In genomic region chr4:48481581-48481980, GRCh38 we compare ENCODE assay signal across 1 cellular context.
TF ChIP-seq lines count a peak whose summit lies in the region.

No MANE protein-coding gene starts in this region.

TF ChIP-seq in K562, 482 proteins besides CTCF, POLR2A, EP300 and RAD21 (continued from another document and continues in another):
- TF ChIP-seq ZNF395 (CRISPR knock-in tag; IDR thresholded peaks at IDR 0.05) (peak; percentile 71; the same call in 1 of the 2 replicates), RUNX1 (IDR thresholded peaks at IDR 0.05; ENCODE audit: low read depth) (no peak), TAF9B (IDR thresholded peaks at IDR 0.05; ENCODE audit: partially characterized antibody) (no peak), CXXC5 (CRISPR knock-in tag; IDR thresholded peaks at IDR 0.05) (no peak), BRF2 (IDR thresholded peaks at IDR 0.05; ENCODE audit: borderline replicate concordance, insufficient read depth, insufficient read length) (no peak), DDX20 (tag; IDR thresholded peaks at IDR 0.05; ENCODE audit: low read depth) (no peak), ARID1B (IDR thresholded peaks at IDR 0.05) (peak; percentile 83), SPI1 (IDR thresholded peaks at IDR 0.05; ENCODE audit: borderline replicate concordance, low read depth, low read length) (no peak), CBX8 (IDR thresholded peaks at IDR 0.05; ENCODE audit: borderline replicate concordance, extremely low read depth, low read depth, low read length, poor library complexity, severe bottlenecking) (no peak), SP1 (CRISPR knock-in tag; IDR thresholded peaks at IDR 0.05) (no peak), LCOR (CRISPR knock-in tag; IDR thresholded peaks at IDR 0.05) (no peak), SMARCE1 (IDR thresholded peaks at IDR 0.05) (peak; percentile 82), ATF1 (CRISPR knock-in tag; IDR thresholded peaks at IDR 0.05) (no peak), ATF1 (tag; IDR thresholded peaks at IDR 0.05) (no peak), RBM22 (IDR thresholded peaks at IDR 0.05; ENCODE audit: low read depth, low read length, poor library complexity, severe bottlenecking) (no peak), POLR2AphosphoS5 (IDR thresholded peaks at IDR 0.05; ENCODE audit: control insufficient read depth, insufficient read depth, low read depth, low read length) (peak; percentile 32; the same call in 1 of the 2 replicates), KDM4B (IDR thresholded peaks at IDR 0.05; ENCODE audit: borderline replicate concordance in 2 of 2, low read depth in 1 of 2) (no peak), NFIC (IDR thresholded peaks at IDR 0.05) (peak; percentile 44), RBM34 (IDR thresholded peaks at IDR 0.05; ENCODE audit: borderline replicate concordance, insufficient read depth, low read length) (no peak), NELFE (IDR thresholded peaks at IDR 0.05; ENCODE audit: insufficient read depth, insufficient read length) (no peak), POLR2H (tag; IDR thresholded peaks at IDR 0.05; ENCODE audit: low read depth) (no peak), SMAD3 (CRISPR knock-in tag; conservative IDR thresholded peaks at IDR 0.05) (no peak), FOXA3 (CRISPR knock-in tag; conservative IDR thresholded peaks at IDR 0.05 in 1 of 2, IDR thresholded peaks at IDR 0.05 in 1 of 2) (no peak), HDAC8 (tag; IDR thresholded peaks at IDR 0.05) (no peak), ARHGAP35 (IDR thresholded peaks at IDR 0.05; ENCODE audit: partially characterized antibody) (no peak), FOXJ3 (CRISPR knock-in tag; IDR thresholded peaks at IDR 0.05) (no peak), MCM7 (IDR thresholded peaks at IDR 0.05) (no peak), ZNF561 (CRISPR knock-in tag; conservative IDR thresholded peaks at IDR 0.05) (no peak), XRCC5 (IDR thresholded peaks at IDR 0.05; ENCODE audit: low read depth, low read length) (no peak), ETV6 (IDR thresholded peaks at IDR 0.05; ENCODE audit: borderline replicate concordance in 1 of 2, low read depth in 2 of 2, low read length in 1 of 2) (peak in 1 of 2 experiments; percentile 22; a peak in 1 of 4 replicates), ETV6 (CRISPR knock-in tag; IDR thresholded peaks at IDR 0.05; ENCODE audit: borderline replicate concordance) (no peak), ATF7 (IDR thresholded peaks at IDR 0.05) (0 out of 2 replicates have a peak, but pooled peaks have one; percentile 21), CBX5 (IDR thresholded peaks at IDR 0.05; ENCODE audit: borderline replicate concordance, low read depth) (no peak), TAL1 (IDR thresholded peaks at IDR 0.05) (peak; percentile 48; the same call in 1 of the 2 replicates), TAF15 (IDR thresholded peaks at IDR 0.05; ENCODE audit: low read depth, low read length) (no peak), HDAC3 (IDR thresholded peaks at IDR 0.05; ENCODE audit: borderline replicate concordance, partially characterized antibody) (no peak), SNIP1 (IDR thresholded peaks at IDR 0.05; ENCODE audit: low read depth) (no peak), SMAD2 (IDR thresholded peaks at IDR 0.05; ENCODE audit: low read depth, low read length) (no peak), IRF2 (CRISPR knock-in tag; IDR thresholded peaks at IDR 0.05) (no peak), SMAD4 (CRISPR knock-in tag; conservative IDR thresholded peaks at IDR 0.05) (no peak), NCOA2 (IDR thresholded peaks at IDR 0.05; ENCODE audit: partially characterized antibody in 2 of 2) (no peak), NFE2L1 (tag; IDR thresholded peaks at IDR 0.05; ENCODE audit: borderline replicate concordance, low read depth) (no peak), BMI1 (IDR thresholded peaks at IDR 0.05; ENCODE audit: low read length) (no peak), FOXM1 (IDR thresholded peaks at IDR 0.05; ENCODE audit: low read depth) (peak; percentile 34; the same call in 1 of the 2 replicates), FOXM1 (CRISPR knock-in tag; IDR thresholded peaks at IDR 0.05; ENCODE audit: low read depth) (no peak), POU5F1 (IDR thresholded peaks at IDR 0.05; ENCODE audit: borderline replicate concordance, low read depth, low read length, partially characterized antibody) (no peak), ZNF217 (CRISPR knock-in tag; IDR thresholded peaks at IDR 0.05) (no peak), ZEB2 (IDR thresholded peaks at IDR 0.05) (peak; percentile 76; the same call in 1 of the 2 replicates), SAFB (IDR thresholded peaks at IDR 0.05; ENCODE audit: borderline replicate concordance, low read depth, low read length) (no peak), PURB (CRISPR knock-in tag; IDR thresholded peaks at IDR 0.05; ENCODE audit: low read depth) (no peak), HSF4 (CRISPR knock-in tag; IDR thresholded peaks at IDR 0.05; ENCODE audit: borderline replicate concordance) (no peak), ZNF324 (CRISPR knock-in tag; IDR thresholded peaks at IDR 0.05) (no peak), HLTF (IDR thresholded peaks at IDR 0.05) (no peak), NFRKB (IDR thresholded peaks at IDR 0.05; ENCODE audit: low read depth) (no peak), MECOM (CRISPR knock-in tag; IDR thresholded peaks at IDR 0.05) (peak; percentile 98), PHB2 (IDR thresholded peaks at IDR 0.05; ENCODE audit: low read depth) (no peak), MYNN (IDR thresholded peaks at IDR 0.05) (peak; percentile 79), MYNN (CRISPR knock-in tag; IDR thresholded peaks at IDR 0.05) (no peak), OTX1 (CRISPR knock-in tag; IDR thresholded peaks at IDR 0.05) (no peak), ZNF174 (CRISPR knock-in tag; IDR thresholded peaks at IDR 0.05) (no peak), MYBL2 (IDR thresholded peaks at IDR 0.05; ENCODE audit: low read depth) (no peak), MYBL2 (CRISPR knock-in tag; IDR thresholded peaks at IDR 0.05; ENCODE audit: borderline replicate concordance) (no peak), ZNF696 (CRISPR knock-in tag; conservative IDR thresholded peaks at IDR 0.05) (no peak), STAT5A (IDR thresholded peaks at IDR 0.05; ENCODE audit: borderline replicate concordance, low read length) (no peak), U2AF2 (optimal IDR thresholded peaks at IDR 0.05; ENCODE audit: low read depth, low read length) (no peak), KLF1 (tag; IDR thresholded peaks at IDR 0.05) (no peak), ZFP30 (CRISPR knock-in tag; IDR thresholded peaks at IDR 0.05; ENCODE audit: borderline replicate concordance) (no peak), POLR3A (IDR thresholded peaks at IDR 0.05; ENCODE audit: borderline replicate concordance, extremely low read depth, insufficient read depth, insufficient read length) (no peak), RB1 (IDR thresholded peaks at IDR 0.05; ENCODE audit: low read depth) (no peak), DPF2 (IDR thresholded peaks at IDR 0.05) (peak; percentile 86), ZNF79 (CRISPR knock-in tag; IDR thresholded peaks at IDR 0.05; ENCODE audit: low read depth) (no peak), CREB5 (CRISPR knock-in tag; IDR thresholded peaks at IDR 0.05) (no peak), HNRNPH1 (optimal IDR thresholded peaks at IDR 0.05; ENCODE audit: low read depth, low read length) (no peak)
- TF ChIP-seq, protein P1, sequence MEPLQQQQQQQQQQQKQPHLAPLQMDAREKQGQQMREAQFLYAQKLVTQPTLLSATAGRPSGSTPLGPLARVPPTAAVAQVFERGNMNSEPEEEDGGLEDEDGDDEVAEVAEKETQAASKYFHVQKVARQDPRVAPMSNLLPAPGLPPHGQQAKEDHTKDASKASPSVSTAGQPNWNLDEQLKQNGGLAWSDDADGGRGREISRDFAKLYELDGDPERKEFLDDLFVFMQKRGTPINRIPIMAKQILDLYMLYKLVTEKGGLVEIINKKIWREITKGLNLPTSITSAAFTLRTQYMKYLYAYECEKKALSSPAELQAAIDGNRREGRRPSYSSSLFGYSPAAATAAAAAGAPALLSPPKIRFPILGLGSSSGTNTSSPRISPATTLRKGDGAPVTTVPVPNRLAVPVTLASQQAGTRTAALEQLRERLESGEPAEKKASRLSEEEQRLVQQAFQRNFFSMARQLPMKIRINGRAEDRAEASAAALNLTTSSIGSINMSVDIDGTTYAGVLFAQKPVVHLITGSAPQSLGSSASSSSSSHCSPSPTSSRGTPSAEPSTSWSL (CRISPR knock-in tag; IDR thresholded peaks at IDR 0.05; ENCODE audit: borderline replicate concordance), result no peak
- TF ChIP-seq, protein P2, sequence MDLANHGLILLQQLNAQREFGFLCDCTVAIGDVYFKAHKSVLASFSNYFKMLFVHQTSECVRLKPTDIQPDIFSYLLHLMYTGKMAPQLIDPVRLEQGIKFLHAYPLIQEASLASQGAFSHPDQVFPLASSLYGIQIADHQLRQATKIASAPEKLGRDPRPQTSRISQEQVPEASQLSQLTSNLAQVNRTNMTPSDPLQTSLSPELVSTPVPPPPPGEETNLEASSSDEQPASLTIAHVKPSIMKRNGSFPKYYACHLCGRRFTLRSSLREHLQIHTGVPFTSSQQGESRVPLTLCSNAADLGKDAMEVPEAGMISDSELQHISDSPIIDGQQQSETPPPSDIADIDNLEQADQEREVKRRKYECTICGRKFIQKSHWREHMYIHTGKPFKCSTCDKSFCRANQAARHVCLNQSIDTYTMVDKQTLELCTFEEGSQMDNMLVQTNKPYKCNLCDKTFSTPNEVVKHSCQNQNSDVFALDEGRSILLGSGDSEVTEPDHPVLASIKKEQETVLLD (IDR thresholded peaks at IDR 0.05), result peak; percentile 55; the same call in 1 of the 2 replicates
- TF ChIP-seq, protein P3, sequence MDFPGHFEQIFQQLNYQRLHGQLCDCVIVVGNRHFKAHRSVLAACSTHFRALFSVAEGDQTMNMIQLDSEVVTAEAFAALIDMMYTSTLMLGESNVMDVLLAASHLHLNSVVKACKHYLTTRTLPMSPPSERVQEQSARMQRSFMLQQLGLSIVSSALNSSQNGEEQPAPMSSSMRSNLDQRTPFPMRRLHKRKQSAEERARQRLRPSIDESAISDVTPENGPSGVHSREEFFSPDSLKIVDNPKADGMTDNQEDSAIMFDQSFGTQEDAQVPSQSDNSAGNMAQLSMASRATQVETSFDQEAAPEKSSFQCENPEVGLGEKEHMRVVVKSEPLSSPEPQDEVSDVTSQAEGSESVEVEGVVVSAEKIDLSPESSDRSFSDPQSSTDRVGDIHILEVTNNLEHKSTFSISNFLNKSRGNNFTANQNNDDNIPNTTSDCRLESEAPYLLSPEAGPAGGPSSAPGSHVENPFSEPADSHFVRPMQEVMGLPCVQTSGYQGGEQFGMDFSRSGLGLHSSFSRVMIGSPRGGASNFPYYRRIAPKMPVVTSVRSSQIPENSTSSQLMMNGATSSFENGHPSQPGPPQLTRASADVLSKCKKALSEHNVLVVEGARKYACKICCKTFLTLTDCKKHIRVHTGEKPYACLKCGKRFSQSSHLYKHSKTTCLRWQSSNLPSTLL (IDR thresholded peaks at IDR 0.05), result no peak
- TF ChIP-seq, protein P4, sequence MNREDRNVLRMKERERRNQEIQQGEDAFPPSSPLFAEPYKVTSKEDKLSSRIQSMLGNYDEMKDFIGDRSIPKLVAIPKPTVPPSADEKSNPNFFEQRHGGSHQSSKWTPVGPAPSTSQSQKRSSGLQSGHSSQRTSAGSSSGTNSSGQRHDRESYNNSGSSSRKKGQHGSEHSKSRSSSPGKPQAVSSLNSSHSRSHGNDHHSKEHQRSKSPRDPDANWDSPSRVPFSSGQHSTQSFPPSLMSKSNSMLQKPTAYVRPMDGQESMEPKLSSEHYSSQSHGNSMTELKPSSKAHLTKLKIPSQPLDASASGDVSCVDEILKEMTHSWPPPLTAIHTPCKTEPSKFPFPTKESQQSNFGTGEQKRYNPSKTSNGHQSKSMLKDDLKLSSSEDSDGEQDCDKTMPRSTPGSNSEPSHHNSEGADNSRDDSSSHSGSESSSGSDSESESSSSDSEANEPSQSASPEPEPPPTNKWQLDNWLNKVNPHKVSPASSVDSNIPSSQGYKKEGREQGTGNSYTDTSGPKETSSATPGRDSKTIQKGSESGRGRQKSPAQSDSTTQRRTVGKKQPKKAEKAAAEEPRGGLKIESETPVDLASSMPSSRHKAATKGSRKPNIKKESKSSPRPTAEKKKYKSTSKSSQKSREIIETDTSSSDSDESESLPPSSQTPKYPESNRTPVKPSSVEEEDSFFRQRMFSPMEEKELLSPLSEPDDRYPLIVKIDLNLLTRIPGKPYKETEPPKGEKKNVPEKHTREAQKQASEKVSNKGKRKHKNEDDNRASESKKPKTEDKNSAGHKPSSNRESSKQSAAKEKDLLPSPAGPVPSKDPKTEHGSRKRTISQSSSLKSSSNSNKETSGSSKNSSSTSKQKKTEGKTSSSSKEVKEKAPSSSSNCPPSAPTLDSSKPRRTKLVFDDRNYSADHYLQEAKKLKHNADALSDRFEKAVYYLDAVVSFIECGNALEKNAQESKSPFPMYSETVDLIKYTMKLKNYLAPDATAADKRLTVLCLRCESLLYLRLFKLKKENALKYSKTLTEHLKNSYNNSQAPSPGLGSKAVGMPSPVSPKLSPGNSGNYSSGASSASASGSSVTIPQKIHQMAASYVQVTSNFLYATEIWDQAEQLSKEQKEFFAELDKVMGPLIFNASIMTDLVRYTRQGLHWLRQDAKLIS (CRISPR knock-in tag; IDR thresholded peaks at IDR 0.05), result no peak
